ENCODE assay signal across 4 cellular contexts in the genomic region with DNA sequence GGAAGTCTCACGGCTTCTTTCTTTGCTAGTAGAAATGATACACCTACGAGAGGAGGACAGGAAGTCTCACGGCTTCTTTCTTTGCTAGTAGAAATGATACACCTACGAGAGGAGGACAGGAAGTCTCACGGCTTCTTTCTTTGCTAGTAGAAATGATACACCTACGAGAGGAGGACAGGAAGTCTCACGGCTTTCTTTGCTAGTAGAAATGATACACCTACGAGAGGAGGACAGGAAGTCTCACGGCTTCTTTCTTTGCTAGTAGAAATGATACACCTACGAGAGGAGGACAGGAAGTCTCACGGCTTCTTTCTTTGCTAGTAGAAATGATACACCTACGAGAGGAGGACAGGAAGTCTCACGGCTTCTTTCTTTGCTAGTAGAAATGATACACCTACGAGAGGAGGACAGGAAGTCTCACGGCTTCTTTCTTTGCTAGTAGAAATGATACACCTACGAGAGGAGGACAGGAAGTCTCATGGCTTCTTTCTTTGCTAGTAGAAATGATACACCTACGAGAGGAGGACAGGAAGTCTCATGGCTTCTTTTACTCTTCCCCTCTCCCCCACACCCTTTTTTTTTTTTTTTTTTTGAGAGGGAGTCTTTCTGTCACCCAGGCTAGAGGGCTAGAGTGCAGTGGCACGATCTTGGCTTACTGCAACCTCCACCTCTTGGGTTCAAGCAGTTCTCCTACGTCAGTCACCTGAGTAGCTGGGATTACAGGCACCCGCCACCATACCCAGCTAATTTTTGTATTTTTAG. TPM values are rescaled to one million over a fixed set of nuclear protein-coding genes. Genes with fewer than 3 reads are reported as not detected.
"Had no signal": no experiment of that assay in that cellular context is flagged by ENCODE, and none has a peak within 500 bp of the region (broad histone marks: within the 10 kb centered on the region; RNA-seq: fewer than 3 reads in every experiment).

No MANE protein-coding gene starts in this region.

RNA-seq across cellular contexts. Expression of gene C20orf204, which starts 23.4 kb away (rescaled TPM):
- total RNA-seq: ascending aorta had no signal

RNA-seq across cellular contexts. Expression of gene SAMD10, which starts 33.1 kb away (rescaled TPM):
- total RNA-seq: ascending aorta had no signal

RNA-seq across cellular contexts. Expression of gene SOX18, which starts 36.9 kb away (rescaled TPM):
- total RNA-seq: bronchial epithelial cell, fibroblast of villous mesenchyme, myocyte had no signal
